In genomic region chr2:190948671-190949070, GRCh38 we compare ENCODE assay signal across 14 cellular contexts.
DNase-seq lines count a peak whose midpoint lies in the region; ATAC-seq, FAIRE-seq and TF ChIP-seq lines count a peak whose summit lies in the region.
"Had no signal": no experiment of that assay in that cellular context is flagged by ENCODE, and none has a peak within 500 bp of the region (broad histone marks: within the 10 kb centered on the region; RNA-seq: fewer than 3 reads in every experiment).

No MANE protein-coding gene starts in this region.

- ATAC-seq in HG02610 (IDR thresholded peaks at IDR 0.05; ENCODE audit: unreplicated experiment) (peak; percentile 51), GM12878 (peak; percentile 26; the same call in 2 of the 3 replicates), GM21360 (IDR thresholded peaks at IDR 0.05; ENCODE audit: unreplicated experiment) (no peak)

- H3K4me3 ChIP-seq in GM12878 = no peak overlapping the region
- no peak overlapping the region for H3K4me3 ChIP-seq in mesenchymal stem cell (ENCODE audit: insufficient read depth in 1 of 2, low read depth in 1 of 2, low read length in 2 of 2)
- H3K4me3 ChIP-seq: lung had no signal

- CTCF ChIA-PET in GM12878 (lab: Yijun Ruan, JAX) = interaction anchor here (1.3 to 5.4 kb wide), 14 partner anchors 16 to 168 kb away, joined by 3 to 89 read pairs (median 6); no protein-coding TSS in a partner anchor

- H3K18ac ChIP-seq in mesenchymal stem cell (ENCODE audit: low read depth in 1 of 2, low read length in 2 of 2) = peak overlapping the region; percentile 34 to 40

- H2AFZ ChIP-seq in GM12878 (ENCODE audit: control insufficient read depth, low read depth, low read length) (no peak overlapping the region), mesenchymal stem cell (ENCODE audit: low read depth, low read length) (no peak overlapping the region)

- no peak overlapping the region for H3K23ac ChIP-seq in mesenchymal stem cell (ENCODE audit: low read length in 2 of 2)

- H2BK15ac ChIP-seq in mesenchymal stem cell (ENCODE audit: low read depth, poor library complexity, severe bottlenecking) = no peak overlapping the region

- H2AK5ac ChIP-seq in mesenchymal stem cell (ENCODE audit: low read length, severe bottlenecking) = peak overlapping the region; percentile 79

- TF ChIP-seq POLR2A in GM12878 (IDR thresholded peaks at IDR 0.05; ENCODE audit: low read depth, low read length) = no peak

- no peak overlapping the region for H2BK120ac ChIP-seq in mesenchymal stem cell (ENCODE audit: low read depth, low read length)

- peaks cover 8% of the 10 kb centered on the region; the same call in 1 of the 2 replicates for H3K4me1 ChIP-seq in GM12878 (ENCODE audit: control insufficient read depth, insufficient read depth, low read length)
- H3K4me1 ChIP-seq in mesenchymal stem cell (ENCODE audit: control insufficient read depth, insufficient read depth, low read depth, low read length) = peaks cover 5% of the 10 kb centered on the region

- H3K9me3 Mint-ChIP-seq in type B pancreatic cell = no peaks in the 10 kb centered on the region

- no peak for TF ChIP-seq EP300 in GM12878 (IDR thresholded peaks at IDR 0.05; ENCODE audit: borderline replicate concordance in 1 of 2, control insufficient read depth in 1 of 2, low read depth in 2 of 2, low read length in 2 of 2)

- H3K36me3 Mint-ChIP-seq in type B pancreatic cell = no peaks in the 10 kb centered on the region

- H3K14ac ChIP-seq in mesenchymal stem cell (ENCODE audit: low read length in 2 of 2) = peak overlapping the region in 1 of 2 experiments; percentile 60

- H3K79me1 ChIP-seq in mesenchymal stem cell (replicated peaks; ENCODE audit: low read length, poor library complexity, severe bottlenecking) = no peaks in the 10 kb centered on the region

- POLR2A ChIA-PET in GM12878 (lab: Charles Lee) = no interaction called here

- no peak overlapping the region for H3K27ac ChIP-seq in GM12878 (ENCODE audit: control insufficient read depth, insufficient read depth)
- H3K27ac ChIP-seq in mesenchymal stem cell (ENCODE audit: low read length, poor library complexity, severe bottlenecking) = peak overlapping the region; percentile 74

- peak; percentile 9 for DNase-seq in CD1c-positive myeloid dendritic cell (ENCODE audit: extremely low spot score)
- DNase-seq in GM12878 (ENCODE audit: low read depth, low spot score) = no peak
- DNase-seq in mesenchymal stem cell = peak; percentile 32
- no peak for DNase-seq in type B pancreatic cell (ENCODE audit: extremely low spot score, unreplicated experiment)
- no peak for DNase-seq in NCI-H748 (lab: John Stamatoyannopoulos, UW; ENCODE audit: unreplicated experiment)
- DNase-seq in activated gamma-delta T cell (lab: John Stamatoyannopoulos, UW) = no peak
- DNase-seq: activated CD8-positive, alpha-beta memory T cell treated with anti-CD3 and anti-CD28 coated beads, Interleukin-2, amount 50 U/mL, for 4 hours; effector CD8-positive, alpha-beta T cell; MV-4-11; RPMI8226; upper lobe of left lung had no signal

- no peak overlapping the region for H3K27ac Mint-ChIP-seq in type B pancreatic cell

- SMC1A ChIA-PET in GM12878 (lab: Charles Lee; ENCODE audit: uncharacterized antibody, unreplicated experiment) = interaction anchor here (0.8 to 4.7 kb wide), 16 partner anchors 10 to 167 kb away, joined by 3 to 57 read pairs (median 7); partner anchors contain the start of genes GLS and STAT1

- in situ Hi-C loops in GM12878 (cut with MboI) = no loop called here

- TF ChIP-seq RAD21 in GM12878 (IDR thresholded peaks at IDR 0.05; ENCODE audit: insufficient read depth, low read depth, low read length) = no peak

- no peak overlapping the region for H4K8ac ChIP-seq in mesenchymal stem cell (ENCODE audit: low read length)

- H4K91ac ChIP-seq in mesenchymal stem cell (ENCODE audit: low read length) = no peak overlapping the region

- H3K9ac ChIP-seq in GM12878 (ENCODE audit: control insufficient read depth, insufficient read depth, low read length) = no peak overlapping the region
- peak overlapping the region; percentile 8 for H3K9ac ChIP-seq in mesenchymal stem cell (ENCODE audit: low read length)

- TF ChIP-seq CTCF in GM12878 (IDR thresholded peaks at IDR 0.05 in 2 of 3, conservative IDR thresholded peaks at IDR 0.05 in 1 of 3; ENCODE audit: control insufficient read depth in 2 of 3, extremely low read depth in 1 of 3, insufficient read depth in 1 of 3, low read depth in 3 of 3, low read length in 3 of 3) (no peak), type B pancreatic cell (conservative IDR thresholded peaks at IDR 0.05) (no peak)

- no peak overlapping the region for H3K4me3 Mint-ChIP-seq in type B pancreatic cell

- BruUV-seq in GM12878 (replicated peaks; lab: Mats Ljungman, UMichigan) = no TSS peak

- peak overlapping the region; percentile 53; the same call in 1 of the 2 replicates for H3K4me2 ChIP-seq in GM12878 (ENCODE audit: control insufficient read depth, insufficient read depth)
- H3K4me2 ChIP-seq in mesenchymal stem cell (ENCODE audit: low read length, poor library complexity, severe bottlenecking) = no peak overlapping the region

- RAD21 ChIA-PET in GM12878 (lab: Charles Lee; ENCODE audit: unreplicated experiment) = interaction anchor here (0.8 to 4.4 kb wide), 12 partner anchors 10 to 268 kb away, joined by 3 to 37 read pairs (median 6); no protein-coding TSS in a partner anchor

- no peaks in the 10 kb centered on the region for H3K27me3 Mint-ChIP-seq in type B pancreatic cell

- intact Hi-C loops in GM12878 (cut with micrococcal nuclease; ENCODE audit: unreplicated experiment) = loop anchor here (2.0 kb wide), 1 partner anchor 98 kb away; no protein-coding TSS in a partner anchor

- H3K4me1 Mint-ChIP-seq in type B pancreatic cell (ENCODE audit: unreplicated experiment) = no peaks in the 10 kb centered on the region

- WGBS in GM12878 (ENCODE audit: insufficient coverage, insufficient replicate concordance, low lambda C conversion rate, missing lambda C conversion rate) = 96% methylated on average over 2 of the region's 2 CpGs
- 55% methylated on average over 2 of the region's 2 CpGs for WGBS in mesenchymal stem cell

- no peak for FAIRE-seq in GM12878 (lab: Jason Lieb, UNC)

- H2BK5ac ChIP-seq in mesenchymal stem cell (ENCODE audit: low read depth, low read length, poor library complexity, severe bottlenecking) = peak overlapping the region; percentile 89

- H3K27me3 ChIP-seq in GM12878 (replicated peaks in 1 of 2; ENCODE audit: control insufficient read depth in 2 of 2, insufficient read depth in 2 of 2, low read length in 1 of 2) = no peaks in the 10 kb centered on the region
- H3K27me3 ChIP-seq in mesenchymal stem cell (ENCODE audit: control insufficient read depth in 1 of 2, insufficient read depth in 1 of 2, low read length in 2 of 2) = no peaks in the 10 kb centered on the region
- H3K27me3 ChIP-seq: upper lobe of left lung had no signal

- H4K20me1 ChIP-seq in GM12878 (ENCODE audit: control insufficient read depth, insufficient read depth) = no peaks in the 10 kb centered on the region

- no peaks in the 10 kb centered on the region for H3K79me2 ChIP-seq in GM12878 (ENCODE audit: control insufficient read depth, insufficient read depth, low read length)

- peak overlapping the region in 1 of 2 experiments; percentile 58 for H3K4ac ChIP-seq in mesenchymal stem cell (ENCODE audit: low read depth in 1 of 2, low read length in 2 of 2)

- H3K9me3 ChIP-seq in GM12878 (replicated peaks; ENCODE audit: control insufficient read depth, insufficient read depth, low read length) = no peaks in the 10 kb centered on the region
- H3K9me3 ChIP-seq in mesenchymal stem cell (ENCODE audit: control insufficient read depth, low read length) = no peaks in the 10 kb centered on the region
- H3K9me3 ChIP-seq: upper lobe of left lung had no signal

- H2BK12ac ChIP-seq in mesenchymal stem cell (ENCODE audit: low read length in 2 of 2) = peak overlapping the region in 1 of 2 experiments; percentile 63

- H3K36me3 ChIP-seq in GM12878 (ENCODE audit: control insufficient read depth in 2 of 2, insufficient read depth in 2 of 2, low read length in 1 of 2) (no peaks in the 10 kb centered on the region), mesenchymal stem cell (ENCODE audit: control insufficient read depth in 1 of 2, insufficient read depth in 2 of 2, low read depth in 1 of 2, low read length in 2 of 2) (no peaks in the 10 kb centered on the region)
- H3K36me3 ChIP-seq: upper lobe of left lung had no signal

TF ChIP-seq in GM12878, 131 proteins besides CTCF, POLR2A, EP300 and RAD21:
- TF ChIP-seq, protein P1, sequence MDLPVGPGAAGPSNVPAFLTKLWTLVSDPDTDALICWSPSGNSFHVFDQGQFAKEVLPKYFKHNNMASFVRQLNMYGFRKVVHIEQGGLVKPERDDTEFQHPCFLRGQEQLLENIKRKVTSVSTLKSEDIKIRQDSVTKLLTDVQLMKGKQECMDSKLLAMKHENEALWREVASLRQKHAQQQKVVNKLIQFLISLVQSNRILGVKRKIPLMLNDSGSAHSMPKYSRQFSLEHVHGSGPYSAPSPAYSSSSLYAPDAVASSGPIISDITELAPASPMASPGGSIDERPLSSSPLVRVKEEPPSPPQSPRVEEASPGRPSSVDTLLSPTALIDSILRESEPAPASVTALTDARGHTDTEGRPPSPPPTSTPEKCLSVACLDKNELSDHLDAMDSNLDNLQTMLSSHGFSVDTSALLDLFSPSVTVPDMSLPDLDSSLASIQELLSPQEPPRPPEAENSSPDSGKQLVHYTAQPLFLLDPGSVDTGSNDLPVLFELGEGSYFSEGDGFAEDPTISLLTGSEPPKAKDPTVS (IDR thresholded peaks at IDR 0.05; ENCODE audit: low read depth, low read length) = no peak
- peak; percentile 30; the same call in 1 of the 2 replicates for TF ChIP-seq RUNX3 (IDR thresholded peaks at IDR 0.05; ENCODE audit: low read length)
- TF ChIP-seq STAT1 (conservative IDR thresholded peaks at IDR 0.05) = no peak
- TF ChIP-seq POU2F2 (IDR thresholded peaks at IDR 0.05; ENCODE audit: borderline replicate concordance, low read depth, low read length) = no peak

Comparison
In these comparisons a context has a peak if more than half of its experiments do, and no peak if none do; other contexts are left out.
1. DNase-seq: peak in CD1c-positive myeloid dendritic cell (single experiment) and mesenchymal stem cell (single experiment); none in GM12878 (single experiment), type B pancreatic cell (single experiment), NCI-H748 (single experiment) and activated gamma-delta T cell (single experiment).